Comparison of ENCODE assay signal across 18 cellular contexts in genomic region chr11:45250035-45250693, GRCh38. TPM values are rescaled to one million over a fixed set of nuclear protein-coding genes. Genes with fewer than 3 reads are reported as not detected.
DNase-seq lines count a peak whose midpoint lies in the region; ATAC-seq and TF ChIP-seq lines count a peak whose summit lies in the region.
"Had no signal": no experiment of that assay in that cellular context is flagged by ENCODE, and none has a peak within 500 bp of the region (broad histone marks: within the 10 kb centered on the region; RNA-seq: fewer than 3 reads in every experiment).

No MANE protein-coding gene starts in this region.

- H3K4me1 Mint-ChIP-seq in brain (peaks cover 11% of the 10 kb centered on the region), nephron (peaks cover 23% of the 10 kb centered on the region)

- no peaks in the 10 kb centered on the region for H3K79me2 ChIP-seq in Loucy (ENCODE audit: insufficient read depth, low read length)

- H3K9me2 ChIP-seq in Loucy (replicated peaks; ENCODE audit: low read depth, low read length) = no peaks in the 10 kb centered on the region
- H3K9me2 ChIP-seq: SK-N-SH had no signal

- no peaks in the 10 kb centered on the region for H4K20me1 ChIP-seq in Loucy (ENCODE audit: insufficient read depth, low read length, poor library complexity, severe bottlenecking)

- DNase-seq in GM12865 (ENCODE audit: low read depth) (peak; percentile 40), gastrocnemius medialis (no peak), sciatic nerve (ENCODE audit: low spot score) (no peak), ecto neural progenitor cell (ENCODE audit: low spot score) (no peak)
- DNase-seq: BE2C; CD8-positive, alpha-beta T cell; GM23248; Karpas-422; MV-4-11; NCI-H1417 treated with DMSO at 0.1 percent for 48 hours; NCI-H2029 treated with DMSO at 0.1 percent for 48 hours; SK-N-SH; T-helper 1 cell had no signal

- peaks cover 38% of the 10 kb centered on the region for H3K4me1 ChIP-seq in Loucy (ENCODE audit: insufficient read depth, low read length, poor library complexity, severe bottlenecking)
- peaks cover 5 to 8% of the 10 kb centered on the region in 2 donors for H3K4me1 ChIP-seq in gastrocnemius medialis
- H3K4me1 ChIP-seq: BE2C had no signal

- H3K36me3 ChIP-seq in Loucy (ENCODE audit: insufficient read depth, low read length) (no peaks in the 10 kb centered on the region), gastrocnemius medialis (no peaks in the 10 kb centered on the region)
- H3K36me3 ChIP-seq: BE2C had no signal

- H3K9me3 Mint-ChIP-seq in brain = peaks cover 0 to 2% (median 0%) of the 10 kb centered on the region in 5 experiments
- no peaks in the 10 kb centered on the region for H3K9me3 Mint-ChIP-seq in nephron
- H3K9me3 Mint-ChIP-seq: CD8-positive, alpha-beta T cell had no signal

- H3K9ac ChIP-seq in Loucy (ENCODE audit: low read depth, low read length, poor library complexity, severe bottlenecking) = peak overlapping the region; percentile 51
- H3K9ac ChIP-seq: GM23248, SK-N-SH had no signal

- no peaks in the 10 kb centered on the region for H3K27me3 ChIP-seq in Loucy (ENCODE audit: insufficient read depth, low read length, poor library complexity, severe bottlenecking)
- H3K27me3 ChIP-seq in gastrocnemius medialis = no peaks in the 10 kb centered on the region
- H3K27me3 ChIP-seq: BE2C had no signal

- peaks cover 4% of the 10 kb centered on the region; the same call in 1 of the 2 replicates for H3F3A ChIP-seq in Loucy (ENCODE audit: low read depth)

- H3K9me3 ChIP-seq in Loucy (ENCODE audit: insufficient read depth, low read depth, low read length) (no peaks in the 10 kb centered on the region), gastrocnemius medialis (no peaks in the 10 kb centered on the region)
- H3K9me3 ChIP-seq: BE2C, SK-N-SH had no signal

- peaks cover 6% of the 10 kb centered on the region for H3K27me3 Mint-ChIP-seq in brain
- peaks cover 19% of the 10 kb centered on the region for H3K27me3 Mint-ChIP-seq in nephron (ENCODE audit: low read depth)

- no peak for ATAC-seq in HG02970 (IDR thresholded peaks at IDR 0.05; ENCODE audit: low FRiP score, unreplicated experiment)
- ATAC-seq in gastrocnemius medialis = no peak
- no peak for ATAC-seq in sciatic nerve
- ATAC-seq: CD8-positive, alpha-beta T cell; HepG2 had no signal

- TF ChIP-seq POLR2A in gastrocnemius medialis (IDR thresholded peaks at IDR 0.05) = no peak

- TF ChIP-seq CTCF in GM12865 (IDR thresholded peaks at IDR 0.05; ENCODE audit: insufficient read depth, low read depth, low read length, missing control alignments) (no peak), Loucy (conservative IDR thresholded peaks at IDR 0.05; ENCODE audit: low read length) (no peak), brain (conservative IDR thresholded peaks at IDR 0.05) (no peak), nephron (IDR thresholded peaks at IDR 0.05; ENCODE audit: unreplicated experiment in 3 of 3) (no peak), gastrocnemius medialis (IDR thresholded peaks at IDR 0.05 in 4 of 5, conservative IDR thresholded peaks at IDR 0.05 in 1 of 5) (no peak)

- peak overlapping the region in 4 of 5 experiments; percentile 15 to 84 (median 51) for H3K27ac Mint-ChIP-seq in brain
- H3K27ac Mint-ChIP-seq in nephron = peak overlapping the region; percentile 58 to 77 (median 74)
- H3K27ac Mint-ChIP-seq: CD8-positive, alpha-beta T cell had no signal

- intact Hi-C loops in gastrocnemius medialis (cut with DNase I; ENCODE audit: low total_unique reads) = no loop called here
- intact Hi-C loops in sciatic nerve (cut with DNase I) = no loop called here

- peak overlapping the region; percentile 40 for H3K4me2 ChIP-seq in Loucy (ENCODE audit: low read depth, low read length, poor library complexity, severe bottlenecking)
- H3K4me2 ChIP-seq: SK-N-SH had no signal

- H2AFZ ChIP-seq in Loucy (ENCODE audit: low read length) = no peak overlapping the region
- H2AFZ ChIP-seq: GM23248 had no signal

- in situ Hi-C loops in gastrocnemius medialis (cut with MboI; ENCODE audit: low sequenced_read_pairs in 4 of 4) = no loop called here

- H3K36me3 Mint-ChIP-seq in brain = peaks cover 56% of the 10 kb centered on the region
- H3K36me3 Mint-ChIP-seq in nephron (ENCODE audit: low read depth) = no peaks in the 10 kb centered on the region
- H3K36me3 Mint-ChIP-seq: CD8-positive, alpha-beta T cell had no signal

- H3K4me3 ChIP-seq in GM12865 (ENCODE audit: low read depth, low read length) (no peak overlapping the region), Loucy (ENCODE audit: low read length, poor library complexity, severe bottlenecking) (no peak overlapping the region), gastrocnemius medialis (no peak overlapping the region)
- H3K4me3 ChIP-seq: GM23248 had no signal

- H3K4me3 Mint-ChIP-seq in brain (peak overlapping the region in 1 of 5 experiments; percentile 52), nephron (no peak overlapping the region)
- H3K4me3 Mint-ChIP-seq: CD8-positive, alpha-beta T cell had no signal

- H3K27ac ChIP-seq in gastrocnemius medialis = no peak overlapping the region
- H3K27ac ChIP-seq: GM23248 had no signal

RNA-seq across cellular contexts. Expression of gene SYT13, which starts 36.0 kb away (rescaled TPM):
- polyA plus RNA-seq in brain (ENCODE audit: insufficient read depth, low read depth, low replicate concordance) = 82.2 TPM
- total RNA-seq in gastrocnemius medialis (under 1 TPM in 1 of 4 donors, not detected in 3; 0.15 TPM), sciatic nerve (not detected)
- total RNA-seq: CD8-positive, alpha-beta T cell; GM23248 had no signal
- polyA plus RNA-seq: GM23248, SK-N-SH had no signal
